ENCODE assay signal across 8 cellular contexts in genomic region chr16:3266873-3267537, GRCh38. TPM values are rescaled to one million over a fixed set of nuclear protein-coding genes. Genes with fewer than 3 reads are reported as not detected.
A peak's percentile ranks its signal among the peaks of the same experiment; 100 is the strongest.
DNase-seq lines count a peak whose midpoint lies in the region; ATAC-seq and TF ChIP-seq lines count a peak whose summit lies in the region.

No MANE protein-coding gene starts in this region.

- no peaks in the 10 kb centered on the region for H3K27me3 Mint-ChIP-seq in stimulated activated memory B cell treated with anti-CD40 and anti-IgM and Interleukin-4, amounts not matched to agents 10 μg/mL and 1 μg/mL and 100 μg/mL, for 72 hours

- no peak for ATAC-seq in foreskin keratinocyte
- no peak for ATAC-seq in upper lobe of left lung (ENCODE audit: low FRiP score in 2 of 2)
- no peak for ATAC-seq in HG03025 (IDR thresholded peaks at IDR 0.05; ENCODE audit: low FRiP score, unreplicated experiment)
- ATAC-seq in stimulated activated memory B cell treated with anti-CD40 and anti-IgM and Interleukin-4, amounts not matched to agents 10 μg/mL and 1 μg/mL and 100 μg/mL, for 72 hours = no peak

- H3K9me3 ChIP-seq in SK-N-MC (ENCODE audit: low read depth, low read length) (no peaks in the 10 kb centered on the region; the same call in 1 of the 2 replicates), upper lobe of left lung (peaks cover 0 to 6% (median 2%) of the 10 kb centered on the region in 4 donors)

- no peaks in the 10 kb centered on the region for H3K9me3 Mint-ChIP-seq in stimulated activated memory B cell treated with anti-CD40 and anti-IgM and Interleukin-4, amounts not matched to agents 10 μg/mL and 1 μg/mL and 100 μg/mL, for 72 hours

- peaks cover 17% of the 10 kb centered on the region for H3K36me3 Mint-ChIP-seq in stimulated activated memory B cell treated with anti-CD40 and anti-IgM and Interleukin-4, amounts not matched to agents 10 μg/mL and 1 μg/mL and 100 μg/mL, for 72 hours

- TF ChIP-seq CTCF in HFF-Myc (IDR thresholded peaks at IDR 0.05; ENCODE audit: low read depth, low read length, missing control alignments) (peak; percentile 73), foreskin keratinocyte (conservative IDR thresholded peaks at IDR 0.05) (peak; percentile 53), upper lobe of left lung (IDR thresholded peaks at IDR 0.05) (peak in 5 of 6 experiments; percentile 21 to 45 (median 25))

- peak overlapping the region; percentile 22 for H3K9ac ChIP-seq in SK-N-MC (ENCODE audit: insufficient read length)

- WGBS in upper lobe of left lung, 2 donors = 60 to 72% methylated on average over 5 of the region's 5 CpGs

- H3K4me1 ChIP-seq in foreskin keratinocyte (no peaks in the 10 kb centered on the region), upper lobe of left lung (peaks cover 4 to 22% (median 9%) of the 10 kb centered on the region in 4 donors)

- H3K36me3 ChIP-seq in SK-N-MC (ENCODE audit: insufficient read depth, low read length) (no peaks in the 10 kb centered on the region), upper lobe of left lung (peaks cover 0 to 36% (median 9%) of the 10 kb centered on the region in 4 donors)

- H3K27me3 ChIP-seq in foreskin keratinocyte (no peaks in the 10 kb centered on the region), upper lobe of left lung (no peaks in the 10 kb centered on the region)

- H3K27ac ChIP-seq in SK-N-MC (peak overlapping the region; percentile 72; the same call in 1 of the 2 replicates), foreskin keratinocyte (no peak overlapping the region), upper lobe of left lung (no peak overlapping the region)

- no peak for TF ChIP-seq EP300 in upper lobe of left lung (IDR thresholded peaks at IDR 0.05)

- peaks cover 26% of the 10 kb centered on the region for H3K4me1 Mint-ChIP-seq in stimulated activated memory B cell treated with anti-CD40 and anti-IgM and Interleukin-4, amounts not matched to agents 10 μg/mL and 1 μg/mL and 100 μg/mL, for 72 hours

- no peak for TF ChIP-seq POLR2A in upper lobe of left lung (IDR thresholded peaks at IDR 0.05)

- no peak overlapping the region for H3K27ac Mint-ChIP-seq in stimulated activated memory B cell treated with anti-CD40 and anti-IgM and Interleukin-4, amounts not matched to agents 10 μg/mL and 1 μg/mL and 100 μg/mL, for 72 hours

- peak; percentile 56 for DNase-seq in COR-L47 (lab: John Stamatoyannopoulos, UW)
- peak; percentile 64 for DNase-seq in HFF-Myc (ENCODE audit: extremely low read depth, low read depth)
- DNase-seq in SK-N-MC (ENCODE audit: low read depth, low spot score) = no peak
- peak in 1 of 2 donors; percentile 7 for DNase-seq in foreskin keratinocyte
- no peak for DNase-seq in upper lobe of left lung
- no peak for DNase-seq in NCI-H128 (lab: John Stamatoyannopoulos, UW; ENCODE audit: unreplicated experiment)

- no peak overlapping the region for H3K4me3 Mint-ChIP-seq in stimulated activated memory B cell treated with anti-CD40 and anti-IgM and Interleukin-4, amounts not matched to agents 10 μg/mL and 1 μg/mL and 100 μg/mL, for 72 hours

- H3K4me3 ChIP-seq in HFF-Myc (replicated peaks; ENCODE audit: low read depth, low read length) (no peak overlapping the region), SK-N-MC (peak overlapping the region; percentile 6; the same call in 1 of the 2 replicates), upper lobe of left lung (no peak overlapping the region)

RNA-seq across cellular contexts. Expression of gene MEFV, which starts 10.6 kb away (rescaled TPM):
- total RNA-seq in foreskin keratinocyte (not detected in 2 replicates), upper lobe of left lung (10 to 100 TPM in 5 of 6 donors, 1 to 10 TPM in 1; 9.1 to 18.9 (median 12.3) TPM)
- polyA plus RNA-seq in foreskin keratinocyte = not detected in 2 replicates

RNA-seq across cellular contexts. Expression of gene ZNF263, which starts 16.3 kb away (rescaled TPM):
- total RNA-seq in foreskin keratinocyte = 24.3 and 26.8 TPM in 2 replicates
- polyA plus RNA-seq in foreskin keratinocyte = 11.2 and 11.8 TPM in 2 replicates
- total RNA-seq in upper lobe of left lung = 10 to 100 TPM; 19.6 to 48.2 (median 32.2) TPM

RNA-seq across cellular contexts. Expression of gene ZNF200, which starts 32.0 kb away (rescaled TPM):
- total RNA-seq in foreskin keratinocyte = 6.8 and 8.7 TPM in 2 replicates
- 2.6 and 2.8 TPM in 2 replicates for polyA plus RNA-seq in foreskin keratinocyte
- 1 to 10 TPM; 6.4 to 9.5 (median 7.8) TPM for total RNA-seq in upper lobe of left lung

RNA-seq across cellular contexts. Expression of gene TIGD7, which starts 38.2 kb away (rescaled TPM):
- total RNA-seq in foreskin keratinocyte = 1.2 TPM in 2 replicates
- 0.37 and 0.64 TPM in 2 replicates for polyA plus RNA-seq in foreskin keratinocyte
- total RNA-seq in upper lobe of left lung = 1 to 10 TPM; 1.3 to 6.0 (median 4.0) TPM

RNA-seq across cellular contexts. Expression of gene ZNF75A, which starts 38.3 kb away (rescaled TPM):
- total RNA-seq in foreskin keratinocyte (17.0 and 17.7 TPM in 2 replicates), upper lobe of left lung (10 to 100 TPM; 21.5 to 69.1 (median 25.9) TPM)
- 6.6 and 6.7 TPM in 2 replicates for polyA plus RNA-seq in foreskin keratinocyte

Comparison
In these comparisons a context has a peak if more than half of its experiments do, and no peak if none do; other contexts are left out.
1. DNase-seq: peak in COR-L47 (single experiment) and HFF-Myc (single experiment); none in SK-N-MC (single experiment), upper lobe of left lung (0 of 2) and NCI-H128 (single experiment).
2. RNA of gene MEFV, which starts 10.6 kb away (total RNA-seq): 9.1 to 18.9 TPM in upper lobe of left lung; not detected in foreskin keratinocyte; every median in the first group is over 10 times any median in the second.
3. Peak in every context shown above with its lines, with median percentiles within 50 percentile points of each other: CTCF ChIP-seq.